1 cellular context compared by ENCODE assay signal in the genomic region with DNA sequence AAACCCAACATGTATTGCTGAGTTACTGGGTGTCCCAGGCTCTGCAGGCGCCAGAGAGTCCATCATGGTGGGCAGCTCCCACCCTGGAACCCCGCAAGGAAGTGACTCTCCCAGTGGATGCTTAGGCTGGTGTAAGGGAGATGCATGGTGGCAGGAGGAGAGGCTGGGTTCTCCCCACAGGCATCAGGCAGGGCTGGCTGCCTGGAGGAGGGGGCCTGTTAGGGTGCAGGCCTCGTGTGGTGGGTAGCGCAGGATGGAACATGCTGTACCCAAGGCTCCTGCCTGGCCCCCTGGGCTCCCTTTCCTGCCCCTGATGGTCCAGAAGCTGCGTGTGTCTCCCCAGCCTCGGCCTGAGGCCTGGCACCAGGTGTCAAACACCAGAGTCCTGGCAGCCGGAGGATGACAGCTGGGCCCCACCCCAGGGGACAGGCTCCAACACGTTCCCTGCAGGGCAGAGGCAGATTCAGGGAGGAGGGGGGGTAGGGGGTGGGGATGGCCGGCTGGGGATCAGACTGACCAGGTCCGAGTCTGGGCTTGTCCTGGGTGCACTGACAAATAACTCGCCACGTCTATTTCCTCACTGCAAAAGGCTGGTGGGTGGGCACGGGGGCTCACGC.
TF ChIP-seq lines count a peak whose summit lies in the region.

No MANE protein-coding gene starts in this region.

TF ChIP-seq in WTC11, 78 proteins besides CTCF, POLR2A, EP300 and RAD21 (continued from another document):
- TF ChIP-seq, protein P1, sequence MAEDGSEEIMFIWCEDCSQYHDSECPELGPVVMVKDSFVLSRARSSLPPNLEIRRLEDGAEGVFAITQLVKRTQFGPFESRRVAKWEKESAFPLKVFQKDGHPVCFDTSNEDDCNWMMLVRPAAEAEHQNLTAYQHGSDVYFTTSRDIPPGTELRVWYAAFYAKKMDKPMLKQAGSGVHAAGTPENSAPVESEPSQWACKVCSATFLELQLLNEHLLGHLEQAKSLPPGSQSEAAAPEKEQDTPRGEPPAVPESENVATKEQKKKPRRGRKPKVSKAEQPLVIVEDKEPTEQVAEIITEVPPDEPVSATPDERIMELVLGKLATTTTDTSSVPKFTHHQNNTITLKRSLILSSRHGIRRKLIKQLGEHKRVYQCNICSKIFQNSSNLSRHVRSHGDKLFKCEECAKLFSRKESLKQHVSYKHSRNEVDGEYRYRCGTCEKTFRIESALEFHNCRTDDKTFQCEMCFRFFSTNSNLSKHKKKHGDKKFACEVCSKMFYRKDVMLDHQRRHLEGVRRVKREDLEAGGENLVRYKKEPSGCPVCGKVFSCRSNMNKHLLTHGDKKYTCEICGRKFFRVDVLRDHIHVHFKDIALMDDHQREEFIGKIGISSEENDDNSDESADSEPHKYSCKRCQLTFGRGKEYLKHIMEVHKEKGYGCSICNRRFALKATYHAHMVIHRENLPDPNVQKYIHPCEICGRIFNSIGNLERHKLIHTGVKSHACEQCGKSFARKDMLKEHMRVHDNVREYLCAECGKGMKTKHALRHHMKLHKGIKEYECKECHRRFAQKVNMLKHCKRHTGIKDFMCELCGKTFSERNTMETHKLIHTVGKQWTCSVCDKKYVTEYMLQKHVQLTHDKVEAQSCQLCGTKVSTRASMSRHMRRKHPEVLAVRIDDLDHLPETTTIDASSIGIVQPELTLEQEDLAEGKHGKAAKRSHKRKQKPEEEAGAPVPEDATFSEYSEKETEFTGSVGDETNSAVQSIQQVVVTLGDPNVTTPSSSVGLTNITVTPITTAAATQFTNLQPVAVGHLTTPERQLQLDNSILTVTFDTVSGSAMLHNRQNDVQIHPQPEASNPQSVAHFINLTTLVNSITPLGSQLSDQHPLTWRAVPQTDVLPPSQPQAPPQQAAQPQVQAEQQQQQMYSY (CRISPR knock-in tag; IDR thresholded peaks at IDR 0.05), result no peak
TF ChIP-seq in WTC11: peak in this region for 0.
